2 cellular contexts compared by ENCODE assay signal in the genomic region with DNA sequence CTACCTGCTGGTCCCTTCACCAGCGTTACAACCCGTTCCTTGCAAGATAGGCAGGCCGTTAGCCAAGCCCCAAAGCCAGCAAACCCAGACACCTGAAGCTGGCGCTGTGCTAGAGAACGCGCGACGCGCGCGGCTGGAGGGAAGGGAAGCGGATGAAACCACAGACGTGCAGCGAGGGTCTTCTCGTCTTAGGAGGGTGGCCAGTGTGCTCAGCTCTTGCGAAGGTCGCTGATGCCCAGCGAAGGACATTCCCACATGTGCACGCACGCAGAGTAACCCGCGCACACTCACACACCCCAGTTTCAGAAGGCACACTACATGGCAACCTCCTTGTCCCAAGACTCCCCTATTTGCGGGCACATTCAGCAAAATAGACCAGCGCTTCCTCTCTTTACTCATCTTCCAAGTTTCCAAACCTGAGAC.
TF ChIP-seq lines count a peak whose summit lies in the region.

No MANE protein-coding gene starts in this region.

TF ChIP-seq in HEK293, 187 proteins besides CTCF, POLR2A, EP300 and RAD21 (continued from another document):
- TF ChIP-seq, protein P1, sequence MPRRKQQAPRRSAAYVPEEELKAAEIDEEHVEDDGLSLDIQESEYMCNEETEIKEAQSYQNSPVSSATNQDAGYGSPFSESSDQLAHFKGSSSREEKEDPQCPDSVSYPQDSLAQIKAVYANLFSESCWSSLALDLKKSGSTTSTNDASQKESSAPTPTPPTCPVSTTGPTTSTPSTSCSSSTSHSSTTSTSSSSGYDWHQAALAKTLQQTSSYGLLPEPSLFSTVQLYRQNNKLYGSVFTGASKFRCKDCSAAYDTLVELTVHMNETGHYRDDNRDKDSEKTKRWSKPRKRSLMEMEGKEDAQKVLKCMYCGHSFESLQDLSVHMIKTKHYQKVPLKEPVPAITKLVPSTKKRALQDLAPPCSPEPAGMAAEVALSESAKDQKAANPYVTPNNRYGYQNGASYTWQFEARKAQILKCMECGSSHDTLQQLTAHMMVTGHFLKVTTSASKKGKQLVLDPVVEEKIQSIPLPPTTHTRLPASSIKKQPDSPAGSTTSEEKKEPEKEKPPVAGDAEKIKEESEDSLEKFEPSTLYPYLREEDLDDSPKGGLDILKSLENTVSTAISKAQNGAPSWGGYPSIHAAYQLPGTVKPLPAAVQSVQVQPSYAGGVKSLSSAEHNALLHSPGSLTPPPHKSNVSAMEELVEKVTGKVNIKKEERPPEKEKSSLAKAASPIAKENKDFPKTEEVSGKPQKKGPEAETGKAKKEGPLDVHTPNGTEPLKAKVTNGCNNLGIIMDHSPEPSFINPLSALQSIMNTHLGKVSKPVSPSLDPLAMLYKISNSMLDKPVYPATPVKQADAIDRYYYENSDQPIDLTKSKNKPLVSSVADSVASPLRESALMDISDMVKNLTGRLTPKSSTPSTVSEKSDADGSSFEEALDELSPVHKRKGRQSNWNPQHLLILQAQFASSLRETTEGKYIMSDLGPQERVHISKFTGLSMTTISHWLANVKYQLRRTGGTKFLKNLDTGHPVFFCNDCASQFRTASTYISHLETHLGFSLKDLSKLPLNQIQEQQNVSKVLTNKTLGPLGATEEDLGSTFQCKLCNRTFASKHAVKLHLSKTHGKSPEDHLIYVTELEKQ (tag by site-specific recombination; IDR thresholded peaks at IDR 0.05; ENCODE audit: borderline replicate concordance) = no peak
- TF ChIP-seq ZNF777 (tag by site-specific recombination; IDR thresholded peaks at IDR 0.05; ENCODE audit: borderline replicate concordance) (peak; percentile 52; the same call in 1 of the 2 replicates), ZBTB17 (tag by site-specific recombination; IDR thresholded peaks at IDR 0.05) (no peak), ZNF654 (tag by site-specific recombination; IDR thresholded peaks at IDR 0.05; ENCODE audit: low read depth) (no peak), ZNF335 (tag by site-specific recombination; conservative IDR thresholded peaks at IDR 0.05) (peak; percentile 82)
- TF ChIP-seq, protein P2, sequence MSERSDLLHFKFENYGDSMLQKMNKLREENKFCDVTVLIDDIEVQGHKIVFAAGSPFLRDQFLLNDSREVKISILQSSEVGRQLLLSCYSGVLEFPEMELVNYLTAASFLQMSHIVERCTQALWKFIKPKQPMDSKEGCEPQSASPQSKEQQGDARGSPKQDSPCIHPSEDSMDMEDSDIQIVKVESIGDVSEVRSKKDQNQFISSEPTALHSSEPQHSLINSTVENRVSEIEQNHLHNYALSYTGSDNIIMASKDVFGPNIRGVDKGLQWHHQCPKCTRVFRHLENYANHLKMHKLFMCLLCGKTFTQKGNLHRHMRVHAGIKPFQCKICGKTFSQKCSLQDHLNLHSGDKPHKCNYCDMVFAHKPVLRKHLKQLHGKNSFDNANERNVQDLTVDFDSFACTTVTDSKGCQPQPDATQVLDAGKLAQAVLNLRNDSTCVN (tag by site-specific recombination; optimal IDR thresholded peaks at IDR 0.05) = peak; percentile 25
- TF ChIP-seq, protein P3, sequence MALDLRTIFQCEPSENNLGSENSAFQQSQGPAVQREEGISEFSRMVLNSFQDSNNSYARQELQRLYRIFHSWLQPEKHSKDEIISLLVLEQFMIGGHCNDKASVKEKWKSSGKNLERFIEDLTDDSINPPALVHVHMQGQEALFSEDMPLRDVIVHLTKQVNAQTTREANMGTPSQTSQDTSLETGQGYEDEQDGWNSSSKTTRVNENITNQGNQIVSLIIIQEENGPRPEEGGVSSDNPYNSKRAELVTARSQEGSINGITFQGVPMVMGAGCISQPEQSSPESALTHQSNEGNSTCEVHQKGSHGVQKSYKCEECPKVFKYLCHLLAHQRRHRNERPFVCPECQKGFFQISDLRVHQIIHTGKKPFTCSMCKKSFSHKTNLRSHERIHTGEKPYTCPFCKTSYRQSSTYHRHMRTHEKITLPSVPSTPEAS (tag by site-specific recombination; IDR thresholded peaks at IDR 0.05) = no peak
- TF ChIP-seq, protein P4, sequence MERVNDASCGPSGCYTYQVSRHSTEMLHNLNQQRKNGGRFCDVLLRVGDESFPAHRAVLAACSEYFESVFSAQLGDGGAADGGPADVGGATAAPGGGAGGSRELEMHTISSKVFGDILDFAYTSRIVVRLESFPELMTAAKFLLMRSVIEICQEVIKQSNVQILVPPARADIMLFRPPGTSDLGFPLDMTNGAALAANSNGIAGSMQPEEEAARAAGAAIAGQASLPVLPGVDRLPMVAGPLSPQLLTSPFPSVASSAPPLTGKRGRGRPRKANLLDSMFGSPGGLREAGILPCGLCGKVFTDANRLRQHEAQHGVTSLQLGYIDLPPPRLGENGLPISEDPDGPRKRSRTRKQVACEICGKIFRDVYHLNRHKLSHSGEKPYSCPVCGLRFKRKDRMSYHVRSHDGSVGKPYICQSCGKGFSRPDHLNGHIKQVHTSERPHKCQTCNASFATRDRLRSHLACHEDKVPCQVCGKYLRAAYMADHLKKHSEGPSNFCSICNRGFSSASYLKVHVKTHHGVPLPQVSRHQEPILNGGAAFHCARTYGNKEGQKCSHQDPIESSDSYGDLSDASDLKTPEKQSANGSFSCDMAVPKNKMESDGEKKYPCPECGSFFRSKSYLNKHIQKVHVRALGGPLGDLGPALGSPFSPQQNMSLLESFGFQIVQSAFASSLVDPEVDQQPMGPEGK (tag by site-specific recombination; IDR thresholded peaks at IDR 0.05) = no peak
TF ChIP-seq in HEK293: peak in this region for 4.

TF ChIP-seq in WTC11, 78 proteins besides CTCF, POLR2A, EP300 and RAD21 (continued from another document):
- TF ChIP-seq, protein P5, sequence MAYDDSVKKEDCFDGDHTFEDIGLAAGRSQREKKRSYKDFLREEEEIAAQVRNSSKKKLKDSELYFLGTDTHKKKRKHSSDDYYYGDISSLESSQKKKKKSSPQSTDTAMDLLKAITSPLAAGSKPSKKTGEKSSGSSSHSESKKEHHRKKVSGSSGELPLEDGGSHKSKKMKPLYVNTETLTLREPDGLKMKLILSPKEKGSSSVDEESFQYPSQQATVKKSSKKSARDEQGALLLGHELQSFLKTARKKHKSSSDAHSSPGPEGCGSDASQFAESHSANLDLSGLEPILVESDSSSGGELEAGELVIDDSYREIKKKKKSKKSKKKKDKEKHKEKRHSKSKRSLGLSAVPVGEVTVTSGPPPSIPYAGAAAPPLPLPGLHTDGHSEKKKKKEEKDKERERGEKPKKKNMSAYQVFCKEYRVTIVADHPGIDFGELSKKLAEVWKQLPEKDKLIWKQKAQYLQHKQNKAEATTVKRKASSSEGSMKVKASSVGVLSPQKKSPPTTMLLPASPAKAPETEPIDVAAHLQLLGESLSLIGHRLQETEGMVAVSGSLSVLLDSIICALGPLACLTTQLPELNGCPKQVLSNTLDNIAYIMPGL (CRISPR knock-in tag; IDR thresholded peaks at IDR 0.05) = peak; percentile 27; the same call in 1 of the 2 replicates
- TF ChIP-seq SMAD3 (CRISPR knock-in tag; IDR thresholded peaks at IDR 0.05; ENCODE audit: borderline replicate concordance) = 0 out of 2 replicates have a peak, but pooled peaks have one; percentile 12
- TF ChIP-seq, protein P6, sequence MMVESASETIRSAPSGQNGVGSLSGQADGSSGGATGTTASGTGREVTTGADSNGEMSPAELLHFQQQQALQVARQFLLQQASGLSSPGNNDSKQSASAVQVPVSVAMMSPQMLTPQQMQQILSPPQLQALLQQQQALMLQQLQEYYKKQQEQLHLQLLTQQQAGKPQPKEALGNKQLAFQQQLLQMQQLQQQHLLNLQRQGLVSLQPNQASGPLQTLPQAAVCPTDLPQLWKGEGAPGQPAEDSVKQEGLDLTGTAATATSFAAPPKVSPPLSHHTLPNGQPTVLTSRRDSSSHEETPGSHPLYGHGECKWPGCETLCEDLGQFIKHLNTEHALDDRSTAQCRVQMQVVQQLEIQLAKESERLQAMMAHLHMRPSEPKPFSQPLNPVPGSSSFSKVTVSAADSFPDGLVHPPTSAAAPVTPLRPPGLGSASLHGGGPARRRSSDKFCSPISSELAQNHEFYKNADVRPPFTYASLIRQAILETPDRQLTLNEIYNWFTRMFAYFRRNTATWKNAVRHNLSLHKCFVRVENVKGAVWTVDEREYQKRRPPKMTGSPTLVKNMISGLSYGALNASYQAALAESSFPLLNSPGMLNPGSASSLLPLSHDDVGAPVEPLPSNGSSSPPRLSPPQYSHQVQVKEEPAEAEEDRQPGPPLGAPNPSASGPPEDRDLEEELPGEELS (CRISPR knock-in tag; IDR thresholded peaks at IDR 0.05) = peak; percentile 70; the same call in 1 of the 2 replicates
- peak; percentile 54 for TF ChIP-seq ETV6 (CRISPR knock-in tag; IDR thresholded peaks at IDR 0.05)
- TF ChIP-seq, protein P7, sequence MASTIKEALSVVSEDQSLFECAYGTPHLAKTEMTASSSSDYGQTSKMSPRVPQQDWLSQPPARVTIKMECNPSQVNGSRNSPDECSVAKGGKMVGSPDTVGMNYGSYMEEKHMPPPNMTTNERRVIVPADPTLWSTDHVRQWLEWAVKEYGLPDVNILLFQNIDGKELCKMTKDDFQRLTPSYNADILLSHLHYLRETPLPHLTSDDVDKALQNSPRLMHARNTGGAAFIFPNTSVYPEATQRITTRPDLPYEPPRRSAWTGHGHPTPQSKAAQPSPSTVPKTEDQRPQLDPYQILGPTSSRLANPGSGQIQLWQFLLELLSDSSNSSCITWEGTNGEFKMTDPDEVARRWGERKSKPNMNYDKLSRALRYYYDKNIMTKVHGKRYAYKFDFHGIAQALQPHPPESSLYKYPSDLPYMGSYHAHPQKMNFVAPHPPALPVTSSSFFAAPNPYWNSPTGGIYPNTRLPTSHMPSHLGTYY (CRISPR knock-in tag; IDR thresholded peaks at IDR 0.05) = no peak
- TF ChIP-seq, protein P8, sequence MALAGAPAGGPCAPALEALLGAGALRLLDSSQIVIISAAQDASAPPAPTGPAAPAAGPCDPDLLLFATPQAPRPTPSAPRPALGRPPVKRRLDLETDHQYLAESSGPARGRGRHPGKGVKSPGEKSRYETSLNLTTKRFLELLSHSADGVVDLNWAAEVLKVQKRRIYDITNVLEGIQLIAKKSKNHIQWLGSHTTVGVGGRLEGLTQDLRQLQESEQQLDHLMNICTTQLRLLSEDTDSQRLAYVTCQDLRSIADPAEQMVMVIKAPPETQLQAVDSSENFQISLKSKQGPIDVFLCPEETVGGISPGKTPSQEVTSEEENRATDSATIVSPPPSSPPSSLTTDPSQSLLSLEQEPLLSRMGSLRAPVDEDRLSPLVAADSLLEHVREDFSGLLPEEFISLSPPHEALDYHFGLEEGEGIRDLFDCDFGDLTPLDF (CRISPR knock-in tag; IDR thresholded peaks at IDR 0.05) = 0 out of 2 replicates have a peak, but pooled peaks have one; percentile 27
